Comparison of ENCODE assay signal across 11 cellular contexts in the genomic region with DNA sequence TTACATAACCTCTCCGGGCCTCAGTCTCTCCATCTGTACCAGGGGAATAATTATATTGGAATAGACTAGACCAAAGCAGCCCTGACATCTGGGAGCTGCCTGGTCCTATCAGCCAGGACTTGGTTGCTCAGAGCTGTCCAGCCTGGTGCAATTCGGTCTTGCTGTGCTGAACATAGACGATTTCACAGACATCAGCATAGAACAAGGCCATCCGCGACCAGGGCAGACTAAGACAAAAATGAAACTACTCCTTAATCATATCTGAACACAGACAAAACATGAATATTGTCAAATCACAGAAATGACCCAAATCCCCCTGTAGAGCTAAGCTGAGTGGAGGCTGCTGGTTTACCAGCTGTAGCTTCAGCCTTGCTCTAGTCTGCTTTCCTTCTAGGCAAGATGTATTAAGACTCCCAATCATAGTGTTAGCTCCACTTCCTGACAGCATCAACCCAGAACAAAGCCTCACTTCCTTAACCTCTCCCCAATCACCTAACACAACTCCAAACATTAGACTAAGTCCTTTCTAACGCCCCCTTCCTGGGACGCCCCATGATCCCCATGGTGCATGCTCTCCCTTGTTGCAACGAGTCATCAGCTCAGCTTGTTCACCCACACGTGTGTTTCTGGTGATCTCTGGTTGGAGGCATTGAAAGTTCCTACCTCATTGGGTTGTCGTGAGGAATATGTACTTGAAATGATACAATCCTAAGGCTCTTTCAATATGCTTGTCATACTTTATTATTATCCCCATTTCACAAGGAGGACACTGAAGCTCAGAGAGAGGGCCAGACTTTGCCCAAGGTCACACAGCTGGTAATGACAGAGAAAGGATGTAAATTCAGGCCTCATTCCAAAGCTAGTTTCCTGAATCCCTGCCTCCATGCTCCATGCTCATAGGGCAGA. TPM values are rescaled to one million over a fixed set of nuclear protein-coding genes. Genes with fewer than 3 reads are reported as not detected.
DNase-seq lines count a peak whose midpoint lies in the region; ATAC-seq and TF ChIP-seq lines count a peak whose summit lies in the region.
"Had no signal": no experiment of that assay in that cellular context is flagged by ENCODE, and none has a peak within 500 bp of the region (broad histone marks: within the 10 kb centered on the region; RNA-seq: fewer than 3 reads in every experiment).

No MANE protein-coding gene starts in this region.

- H3K4me1 ChIP-seq in CD8-positive, alpha-beta memory T cell (ENCODE audit: insufficient read depth, low read length): peaks cover 59% of the 10 kb centered on the region
- peaks cover 49% of the 10 kb centered on the region for H3K4me1 ChIP-seq in Loucy (ENCODE audit: insufficient read depth, low read length, poor library complexity, severe bottlenecking)

- H3K4me2 ChIP-seq in Loucy (ENCODE audit: low read depth, low read length, poor library complexity, severe bottlenecking): peak overlapping the region; percentile 10
- H3K4me2 ChIP-seq: hepatocyte had no signal

- H3K4me1 Mint-ChIP-seq in CD8-positive, alpha-beta memory T cell: peaks cover 63 to 83% (median 71%) of the 10 kb centered on the region in 3 donors
- peaks cover 60 to 75% of the 10 kb centered on the region in 2 donors for H3K4me1 Mint-ChIP-seq in natural killer cell treated with Interleukin-12 subunit alpha and Interleukin-12 subunit beta and Interleukin-15 and Interleukin-18, amount 100 ng/mL, for 72 hours (ENCODE audit: low read depth in 2 of 2)

- no peaks in the 10 kb centered on the region for H3K27me3 Mint-ChIP-seq in CD8-positive, alpha-beta memory T cell
- H3K27me3 Mint-ChIP-seq in natural killer cell treated with Interleukin-12 subunit alpha and Interleukin-12 subunit beta and Interleukin-15 and Interleukin-18, amount 100 ng/mL, for 72 hours: no peaks in the 10 kb centered on the region

- peak overlapping the region; percentile 30 to 80 (median 55) for H3K27ac Mint-ChIP-seq in CD8-positive, alpha-beta memory T cell
- H3K27ac Mint-ChIP-seq in natural killer cell treated with Interleukin-12 subunit alpha and Interleukin-12 subunit beta and Interleukin-15 and Interleukin-18, amount 100 ng/mL, for 72 hours: peak overlapping the region; percentile 13 to 85

- peak overlapping the region; percentile 25 for H3K9ac ChIP-seq in Loucy (ENCODE audit: low read depth, low read length, poor library complexity, severe bottlenecking)

- CTCF ChIA-PET in CD8-positive, alpha-beta memory T cell (lab: Charles Lee): interaction anchor here (0.8 to 2.0 kb wide), 4 partner anchors 8 to 99 kb away, joined by 3 to 7 read pairs (median 4); a partner anchor contains a TSS

- H2AFZ ChIP-seq in Loucy (ENCODE audit: low read length): no peak overlapping the region
- H2AFZ ChIP-seq: hepatocyte had no signal

- no peaks in the 10 kb centered on the region for H3K27me3 ChIP-seq in CD8-positive, alpha-beta memory T cell (ENCODE audit: insufficient read depth, low read length, poor library complexity, severe bottlenecking)
- H3K27me3 ChIP-seq in Loucy (ENCODE audit: insufficient read depth, low read length, poor library complexity, severe bottlenecking): no peaks in the 10 kb centered on the region
- H3K27me3 ChIP-seq: hepatocyte, suprapubic skin had no signal

- POLR2A ChIA-PET in CD8-positive, alpha-beta memory T cell (lab: Charles Lee): no interaction called here

- H3F3A ChIP-seq in Loucy (ENCODE audit: low read depth): no peaks in the 10 kb centered on the region

- ATAC-seq in natural killer cell treated with Interleukin-12 subunit alpha and Interleukin-12 subunit beta and Interleukin-15 and Interleukin-18, amount 100 ng/mL, for 72 hours: no peak
- ATAC-seq in GM18505 (IDR thresholded peaks at IDR 0.05; ENCODE audit: unreplicated experiment): no peak

- peaks cover 0 to 4% (median 0%) of the 10 kb centered on the region in 3 donors for H3K36me3 Mint-ChIP-seq in CD8-positive, alpha-beta memory T cell
- no peaks in the 10 kb centered on the region for H3K36me3 Mint-ChIP-seq in natural killer cell treated with Interleukin-12 subunit alpha and Interleukin-12 subunit beta and Interleukin-15 and Interleukin-18, amount 100 ng/mL, for 72 hours

- H3K9me3 Mint-ChIP-seq in CD8-positive, alpha-beta memory T cell: no peaks in the 10 kb centered on the region
- H3K9me3 Mint-ChIP-seq in natural killer cell treated with Interleukin-12 subunit alpha and Interleukin-12 subunit beta and Interleukin-15 and Interleukin-18, amount 100 ng/mL, for 72 hours: no peaks in the 10 kb centered on the region

- H3K27ac ChIP-seq in CD8-positive, alpha-beta memory T cell (ENCODE audit: low read depth, low read length): no peak overlapping the region
- H3K27ac ChIP-seq in coronary artery: no peak overlapping the region
- H3K27ac ChIP-seq: hepatocyte, suprapubic skin had no signal

- H3K9me2 ChIP-seq in Loucy (replicated peaks; ENCODE audit: low read depth, low read length): no peaks in the 10 kb centered on the region

- TF ChIP-seq POLR2A in GM18505 (IDR thresholded peaks at IDR 0.05; ENCODE audit: borderline replicate concordance, extremely low read depth, insufficient read depth, insufficient read length): no peak

- DNase-seq in CD8-positive, alpha-beta memory T cell: no peak
- DNase-seq in amniotic epithelial cell (ENCODE audit: low read depth): peak; percentile 44
- no peak for DNase-seq in natural killer cell treated with Interleukin-12 subunit alpha and Interleukin-12 subunit beta and Interleukin-15 and Interleukin-18, amount 100 ng/mL, for 72 hours (ENCODE audit: low spot score)
- no peak for DNase-seq in NK-92 (lab: John Stamatoyannopoulos, UW; ENCODE audit: unreplicated experiment)
- no peak for DNase-seq in coronary artery (ENCODE audit: low spot score)
- DNase-seq: NCI-H2171, SIG-M5 had no signal

- peak overlapping the region; percentile 5 for H3K4me3 ChIP-seq in CD8-positive, alpha-beta memory T cell (ENCODE audit: low read length)
- no peak overlapping the region for H3K4me3 ChIP-seq in Loucy (ENCODE audit: low read length, poor library complexity, severe bottlenecking)
- no peak overlapping the region for H3K4me3 ChIP-seq in coronary artery
- H3K4me3 ChIP-seq: hepatocyte, suprapubic skin had no signal

- peak overlapping the region in 6 of 7 donors; percentile 11 to 55 (median 41) for H3K4me3 Mint-ChIP-seq in CD8-positive, alpha-beta memory T cell
- peak overlapping the region; percentile 34 for H3K4me3 Mint-ChIP-seq in natural killer cell treated with Interleukin-12 subunit alpha and Interleukin-12 subunit beta and Interleukin-15 and Interleukin-18, amount 100 ng/mL, for 72 hours

- no peaks in the 10 kb centered on the region for H3K9me3 ChIP-seq in CD8-positive, alpha-beta memory T cell (ENCODE audit: low read length)
- H3K9me3 ChIP-seq in Loucy (ENCODE audit: insufficient read depth, low read depth, low read length): no peaks in the 10 kb centered on the region
- H3K9me3 ChIP-seq: suprapubic skin had no signal

- no peaks in the 10 kb centered on the region for H4K20me1 ChIP-seq in Loucy (ENCODE audit: insufficient read depth, low read length, poor library complexity, severe bottlenecking)

- H3K79me2 ChIP-seq in Loucy (ENCODE audit: insufficient read depth, low read length): no peaks in the 10 kb centered on the region
- H3K79me2 ChIP-seq: hepatocyte had no signal

- no peak for TF ChIP-seq CTCF in Loucy (conservative IDR thresholded peaks at IDR 0.05; ENCODE audit: low read length)
- no peak for TF ChIP-seq CTCF in coronary artery (IDR thresholded peaks at IDR 0.05)

- H3K36me3 ChIP-seq in CD8-positive, alpha-beta memory T cell (ENCODE audit: insufficient read depth, low read length): no peaks in the 10 kb centered on the region
- H3K36me3 ChIP-seq in Loucy (ENCODE audit: insufficient read depth, low read length): no peaks in the 10 kb centered on the region
- H3K36me3 ChIP-seq: suprapubic skin had no signal

RNA-seq across cellular contexts. Expression of a gene that starts 3.5 kb away (rescaled TPM):
- total RNA-seq in CD8-positive, alpha-beta memory T cell: 10 to 100 TPM; 75.7 to 77.3 TPM
- 46.4 TPM for polyA plus RNA-seq in CD8-positive, alpha-beta memory T cell
- 10 to 100 TPM; 40.7 to 74.2 TPM for total RNA-seq in natural killer cell treated with Interleukin-12 subunit alpha and Interleukin-12 subunit beta and Interleukin-15 and Interleukin-18, amount 100 ng/mL, for 72 hours
